Comparison of ENCODE assay signal across 9 cellular contexts in genomic region chr6:134436950-134437349, GRCh38.
A peak's percentile ranks its signal among the peaks of the same experiment; 100 is the strongest.
DNase-seq lines count a peak whose midpoint lies in the region; ATAC-seq and TF ChIP-seq lines count a peak whose summit lies in the region.
"Had no signal": no experiment of that assay in that cellular context is flagged by ENCODE, and none has a peak within 500 bp of the region (broad histone marks: within the 10 kb centered on the region; RNA-seq: fewer than 3 reads in every experiment).

No MANE protein-coding gene starts in this region.

- H3K27ac ChIP-seq in thymus (ENCODE audit: low read depth), result peak overlapping the region; percentile 36

- H3K27me3 Mint-ChIP-seq in activated T-cell treated with anti-CD3 and anti-CD28 coated beads, Interleukin-2, amount 50 U/mL, for 72 hours (ENCODE audit: low read depth), result no peaks in the 10 kb centered on the region

- peaks cover 38% of the 10 kb centered on the region for H3K4me1 Mint-ChIP-seq in activated T-cell treated with anti-CD3 and anti-CD28 coated beads, Interleukin-2, amount 50 U/mL, for 72 hours (ENCODE audit: low read depth)

- WGBS in thymus, result 0% methylated on average over 1 of the region's 1 CpG

- H3K36me3 ChIP-seq in thymus (ENCODE audit: control insufficient read depth, insufficient read depth), result no peaks in the 10 kb centered on the region

- H3K27me3 ChIP-seq in thymus (ENCODE audit: control insufficient read depth, insufficient read depth), result no peaks in the 10 kb centered on the region

- H3K36me3 Mint-ChIP-seq in activated T-cell treated with anti-CD3 and anti-CD28 coated beads, Interleukin-2, amount 50 U/mL, for 72 hours (ENCODE audit: insufficient read depth in 2 of 2), result peaks cover 0 to 2% of the 10 kb centered on the region in 2 donors

- H3K27ac Mint-ChIP-seq in activated T-cell treated with anti-CD3 and anti-CD28 coated beads, Interleukin-2, amount 50 U/mL, for 72 hours, result peak overlapping the region; percentile 94

- DNase-seq in activated T-cell treated with anti-CD3 and anti-CD28 coated beads, Interleukin-2, amount 50 U/mL, for 72 hours, result no peak
- DNase-seq in activated T-cell treated with anti-CD3 and anti-CD28 coated beads for 4 hours (no peak), fibroblast of peridontal ligament (ENCODE audit: extremely low read depth) (peak; percentile 76), DMS153 (lab: John Stamatoyannopoulos, UW) (no peak), hypothalamus (lab: John Stamatoyannopoulos, UW) (no peak)
- DNase-seq: NCI-H1417 had no signal

- no peaks in the 10 kb centered on the region for H3K9me3 Mint-ChIP-seq in activated T-cell treated with anti-CD3 and anti-CD28 coated beads, Interleukin-2, amount 50 U/mL, for 72 hours

- H3K4me1 ChIP-seq in thymus (ENCODE audit: control insufficient read depth, insufficient read depth, low read length), result no peaks in the 10 kb centered on the region

- no peak overlapping the region for H3K4me3 ChIP-seq in thymus (ENCODE audit: low read length)

- no peaks in the 10 kb centered on the region for H3K9me3 ChIP-seq in thymus (ENCODE audit: control insufficient read depth)

- H3K4me3 Mint-ChIP-seq in activated T-cell treated with anti-CD3 and anti-CD28 coated beads, Interleukin-2, amount 50 U/mL, for 72 hours, result peak overlapping the region; percentile 72 to 83

- ATAC-seq in activated T-cell treated with anti-CD3 and anti-CD28 coated beads, Interleukin-2, amount 50 U/mL, for 72 hours (replicated peaks in 1 of 2), result peak; percentile 1 to 8
- ATAC-seq in SK-N-SH treated with all-trans-retinoic acid at 6 μM for 48 hours (peak; percentile 43), HG03442 (IDR thresholded peaks at IDR 0.05; ENCODE audit: unreplicated experiment) (no peak)

TF ChIP-seq in SK-N-SH treated with all-trans-retinoic acid at 6 μM for 48 hours, 23 proteins besides CTCF, POLR2A, EP300 and RAD21:
- TF ChIP-seq ZFP30 (CRISPR knock-in tag; IDR thresholded peaks at IDR 0.05), result no peak
- TF ChIP-seq ZNF565 (CRISPR knock-in tag; conservative IDR thresholded peaks at IDR 0.05; ENCODE audit: low read depth), result no peak
- TF ChIP-seq TSHZ2 (CRISPR knock-in tag; IDR thresholded peaks at IDR 0.05), result no peak
- no peak for TF ChIP-seq ZC3H10 (CRISPR knock-in tag; IDR thresholded peaks at IDR 0.05)
- TF ChIP-seq BACH2 (CRISPR knock-in tag; IDR thresholded peaks at IDR 0.05; ENCODE audit: borderline replicate concordance), result no peak
- TF ChIP-seq, protein P1, sequence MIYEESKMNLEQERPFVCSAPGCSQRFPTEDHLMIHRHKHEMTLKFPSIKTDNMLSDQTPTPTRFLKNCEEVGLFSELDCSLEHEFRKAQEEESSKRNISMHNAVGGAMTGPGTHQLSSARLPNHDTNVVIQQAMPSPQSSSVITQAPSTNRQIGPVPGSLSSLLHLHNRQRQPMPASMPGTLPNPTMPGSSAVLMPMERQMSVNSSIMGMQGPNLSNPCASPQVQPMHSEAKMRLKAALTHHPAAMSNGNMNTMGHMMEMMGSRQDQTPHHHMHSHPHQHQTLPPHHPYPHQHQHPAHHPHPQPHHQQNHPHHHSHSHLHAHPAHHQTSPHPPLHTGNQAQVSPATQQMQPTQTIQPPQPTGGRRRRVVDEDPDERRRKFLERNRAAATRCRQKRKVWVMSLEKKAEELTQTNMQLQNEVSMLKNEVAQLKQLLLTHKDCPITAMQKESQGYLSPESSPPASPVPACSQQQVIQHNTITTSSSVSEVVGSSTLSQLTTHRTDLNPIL (CRISPR knock-in tag; IDR thresholded peaks at IDR 0.05; ENCODE audit: low read depth), result no peak
- TF ChIP-seq POU6F1 (CRISPR knock-in tag; IDR thresholded peaks at IDR 0.05; ENCODE audit: borderline replicate concordance, low read depth), result no peak
- TF ChIP-seq, protein P2, sequence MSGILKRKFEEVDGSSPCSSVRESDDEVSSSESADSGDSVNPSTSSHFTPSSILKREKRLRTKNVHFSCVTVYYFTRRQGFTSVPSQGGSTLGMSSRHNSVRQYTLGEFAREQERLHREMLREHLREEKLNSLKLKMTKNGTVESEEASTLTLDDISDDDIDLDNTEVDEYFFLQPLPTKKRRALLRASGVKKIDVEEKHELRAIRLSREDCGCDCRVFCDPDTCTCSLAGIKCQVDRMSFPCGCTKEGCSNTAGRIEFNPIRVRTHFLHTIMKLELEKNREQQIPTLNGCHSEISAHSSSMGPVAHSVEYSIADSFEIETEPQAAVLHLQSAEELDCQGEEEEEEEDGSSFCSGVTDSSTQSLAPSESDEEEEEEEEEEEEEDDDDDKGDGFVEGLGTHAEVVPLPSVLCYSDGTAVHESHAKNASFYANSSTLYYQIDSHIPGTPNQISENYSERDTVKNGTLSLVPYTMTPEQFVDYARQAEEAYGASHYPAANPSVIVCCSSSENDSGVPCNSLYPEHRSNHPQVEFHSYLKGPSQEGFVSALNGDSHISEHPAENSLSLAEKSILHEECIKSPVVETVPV (CRISPR knock-in tag; IDR thresholded peaks at IDR 0.05), result no peak
- TF ChIP-seq PPARA (CRISPR knock-in tag; IDR thresholded peaks at IDR 0.05; ENCODE audit: borderline replicate concordance), result no peak
- TF ChIP-seq ISL1 (CRISPR knock-in tag; IDR thresholded peaks at IDR 0.05), result no peak
- TF ChIP-seq SNAI2 (CRISPR knock-in tag; IDR thresholded peaks at IDR 0.05), result no peak
- no peak for TF ChIP-seq CSDC2 (CRISPR knock-in tag; IDR thresholded peaks at IDR 0.05)
- TF ChIP-seq PATZ1 (CRISPR knock-in tag; IDR thresholded peaks at IDR 0.05; ENCODE audit: borderline replicate concordance), result no peak
- TF ChIP-seq TOX (CRISPR knock-in tag; IDR thresholded peaks at IDR 0.05; ENCODE audit: borderline replicate concordance), result no peak
- no peak for TF ChIP-seq ZNF70 (CRISPR knock-in tag; IDR thresholded peaks at IDR 0.05)
- TF ChIP-seq ZNF8 (CRISPR knock-in tag; IDR thresholded peaks at IDR 0.05), result no peak
- TF ChIP-seq TCF4 (CRISPR knock-in tag; IDR thresholded peaks at IDR 0.05; ENCODE audit: borderline replicate concordance), result no peak
TF ChIP-seq in SK-N-SH treated with all-trans-retinoic acid at 6 μM for 48 hours: peak in this region for 0.
